20 cellular contexts compared by ENCODE assay signal in the genomic region with DNA sequence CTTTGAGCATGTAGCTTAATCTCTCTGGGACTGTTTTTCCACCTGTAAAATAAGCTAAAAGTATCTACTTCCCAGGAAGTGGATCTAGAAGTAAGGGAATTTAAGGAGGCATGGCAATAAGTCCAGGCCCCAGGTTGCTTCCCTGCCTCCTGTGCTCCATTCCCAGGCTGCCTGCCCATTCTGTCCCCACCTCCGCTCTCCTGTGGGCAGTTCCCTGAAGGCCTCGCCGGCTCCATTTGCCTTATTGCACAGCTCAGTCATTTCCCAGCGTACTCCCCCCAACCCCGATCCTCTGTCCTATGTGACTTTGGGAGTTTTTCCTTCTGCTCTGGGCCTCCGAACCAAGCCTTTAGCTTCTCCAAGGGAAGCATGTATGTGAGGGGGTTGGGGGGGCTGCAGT. TPM values are rescaled to one million over a fixed set of nuclear protein-coding genes. Genes with fewer than 3 reads are reported as not detected.
A peak's percentile ranks its signal among the peaks of the same experiment; 100 is the strongest.
DNase-seq lines count a peak whose midpoint lies in the region; ATAC-seq and TF ChIP-seq lines count a peak whose summit lies in the region.
"Had no signal": no experiment of that assay in that cellular context is flagged by ENCODE, and none has a peak within 500 bp of the region (broad histone marks: within the 10 kb centered on the region; RNA-seq: fewer than 3 reads in every experiment).

No MANE protein-coding gene starts in this region.

- WGBS in upper lobe of left lung, 2 donors: 92 to 96% methylated on average over 6 of the region's 6 CpGs

- TF ChIP-seq POLR2A in upper lobe of left lung (IDR thresholded peaks at IDR 0.05): no peak

- ATAC-seq in Panc1 (no peak), upper lobe of left lung (ENCODE audit: low FRiP score in 2 of 2) (no peak)
- ATAC-seq: esophagus mucosa, left lung, mucosa of descending colon had no signal

- H3K4me3 ChIP-seq in Panc1 (ENCODE audit: low read depth in 2 of 2, low read length in 2 of 2) (no peak overlapping the region), dorsolateral prefrontal cortex (peak overlapping the region in 43 of 59 donors; percentile 2 to 61 (median 42)), osteoblast (ENCODE audit: insufficient read depth, low read length) (no peak overlapping the region), tibial artery (no peak overlapping the region), upper lobe of left lung (no peak overlapping the region)
- H3K4me3 ChIP-seq: left lung, mucosa of descending colon, ovary had no signal

- no peaks in the 10 kb centered on the region for H3K27me3 Mint-ChIP-seq in activated T-cell treated with anti-CD3 and anti-CD28 coated beads, Interleukin-2, amount 50 U/mL, for 24 hours

- H3K27ac ChIP-seq in Panc1 (ENCODE audit: low read length): peak overlapping the region; percentile 51; the same call in 1 of the 2 replicates
- peak overlapping the region in 44 of 59 donors; percentile 6 to 97 (median 88) for H3K27ac ChIP-seq in dorsolateral prefrontal cortex
- no peak overlapping the region for H3K27ac ChIP-seq in osteoblast (ENCODE audit: low read depth, low read length)
- peak overlapping the region; percentile 97 to 99 for H3K27ac ChIP-seq in tibial artery
- H3K27ac ChIP-seq in upper lobe of left lung: no peak overlapping the region
- H3K27ac ChIP-seq: left lung had no signal

- H3K36me3 ChIP-seq in Panc1 (ENCODE audit: control insufficient read depth, insufficient read depth, low read length): peaks cover 5% of the 10 kb centered on the region
- H3K36me3 ChIP-seq in osteoblast (ENCODE audit: insufficient read depth, low read length): peaks cover 8% of the 10 kb centered on the region
- H3K36me3 ChIP-seq in tibial artery: peaks cover 38 to 42% (median 42%) of the 10 kb centered on the region in 3 donors
- H3K36me3 ChIP-seq in upper lobe of left lung: peaks cover 0 to 35% (median 22%) of the 10 kb centered on the region in 4 donors
- H3K36me3 ChIP-seq: ovary had no signal

- peaks cover 20% of the 10 kb centered on the region for H3K79me2 ChIP-seq in osteoblast (ENCODE audit: insufficient read depth, low read length)

- H3K27me3 ChIP-seq in Panc1 (ENCODE audit: control insufficient read depth, insufficient read depth, low read length) (no peaks in the 10 kb centered on the region), dorsolateral prefrontal cortex (no peaks in the 10 kb centered on the region), osteoblast (ENCODE audit: insufficient read depth, low read length) (no peaks in the 10 kb centered on the region), tibial artery (no peaks in the 10 kb centered on the region), upper lobe of left lung (no peaks in the 10 kb centered on the region)
- H3K27me3 ChIP-seq: left lung, ovary had no signal

- no peaks in the 10 kb centered on the region for H3K9me3 Mint-ChIP-seq in activated T-cell treated with anti-CD3 and anti-CD28 coated beads, Interleukin-2, amount 50 U/mL, for 24 hours

- no peak for DNase-seq in Panc1 (ENCODE audit: low read depth, low spot score)
- DNase-seq in dorsolateral prefrontal cortex: peak in 1 of 10 donors; percentile 54
- peak; percentile 13 for DNase-seq in osteoblast (ENCODE audit: insufficient read length, low spot score, missing footprints)
- no peak for DNase-seq in tibial artery
- DNase-seq in upper lobe of left lung: no peak
- DNase-seq in activated T-cell treated with anti-CD3 and anti-CD28 coated beads, Interleukin-2, amount 50 U/mL, for 24 hours: no peak
- DNase-seq in pons (ENCODE audit: low spot score): no peak
- DNase-seq: activated CD4-positive, alpha-beta T cell treated with anti-CD3 and anti-CD28 coated beads for 48 hours; caudate nucleus; effector CD4-positive, alpha-beta T cell; Karpas-422; left lung; mucosa of descending colon; NCI-H1092; NCI-H2029; ovary; stimulated activated CD4-positive, alpha-beta T cell treated with anti-CD3 and anti-CD28 coated beads, Interleukin-4, amount 100 ng/mL, for 24 hours had no signal

- TF ChIP-seq CTCF in Panc1 (IDR thresholded peaks at IDR 0.05) (no peak), dorsolateral prefrontal cortex (IDR thresholded peaks at IDR 0.05 in 54 of 56, conservative IDR thresholded peaks at IDR 0.05 in 2 of 56; ENCODE audit: low read depth in 1 of 56, partially characterized antibody in 56 of 56) (no peak), osteoblast (IDR thresholded peaks at IDR 0.05; ENCODE audit: extremely low read depth, low read depth, low read length) (no peak), tibial artery (IDR thresholded peaks at IDR 0.05) (no peak), upper lobe of left lung (IDR thresholded peaks at IDR 0.05) (no peak)

- no peak overlapping the region for H2AFZ ChIP-seq in osteoblast (ENCODE audit: low read length)

- no peak overlapping the region for H3K4me3 Mint-ChIP-seq in activated T-cell treated with anti-CD3 and anti-CD28 coated beads, Interleukin-2, amount 50 U/mL, for 24 hours

- intact Hi-C loops in Panc1 (cut with micrococcal nuclease; ENCODE audit: unreplicated experiment): no loop called here
- intact Hi-C loops in dorsolateral prefrontal cortex (cut with DNase I): loop anchor here in 1 of 2 donors (10.0 kb wide), 1 partner anchor 453 kb away; a partner anchor contains a TSS
- intact Hi-C loops in tibial artery (cut with DNase I; ENCODE audit: low total_unique reads): no loop called here

- no peaks in the 10 kb centered on the region for H3K9me3 ChIP-seq in Panc1 (ENCODE audit: control insufficient read depth, insufficient read depth, low read depth, low read length)
- no peaks in the 10 kb centered on the region for H3K9me3 ChIP-seq in osteoblast (ENCODE audit: low read depth, low read length)
- no peaks in the 10 kb centered on the region for H3K9me3 ChIP-seq in tibial artery
- H3K9me3 ChIP-seq in upper lobe of left lung: no peaks in the 10 kb centered on the region
- H3K9me3 ChIP-seq: left lung, mucosa of descending colon, ovary had no signal

- peaks cover 87% of the 10 kb centered on the region for H3K36me3 Mint-ChIP-seq in activated T-cell treated with anti-CD3 and anti-CD28 coated beads, Interleukin-2, amount 50 U/mL, for 24 hours (ENCODE audit: low read depth)

- CTCF ChIA-PET in Panc1 (lab: Charles Lee): no interaction called here

- H4K20me1 ChIP-seq in osteoblast (ENCODE audit: insufficient read depth, low read length): no peaks in the 10 kb centered on the region

- H3K4me1 ChIP-seq in Panc1 (ENCODE audit: control insufficient read depth, insufficient read depth, low read length): peaks cover 52% of the 10 kb centered on the region
- peaks cover 18% of the 10 kb centered on the region for H3K4me1 ChIP-seq in osteoblast (ENCODE audit: insufficient read depth, low read length)
- H3K4me1 ChIP-seq in tibial artery: peaks cover 0 to 88% (median 57%) of the 10 kb centered on the region in 4 donors
- H3K4me1 ChIP-seq in upper lobe of left lung: peaks cover 21 to 36% (median 31%) of the 10 kb centered on the region in 4 donors

- H3K27ac Mint-ChIP-seq in activated T-cell treated with anti-CD3 and anti-CD28 coated beads, Interleukin-2, amount 50 U/mL, for 24 hours: no peak overlapping the region

- in situ Hi-C loops in Panc1 (cut with HindIII; ENCODE audit: low pct_unique_long_range_greater_than_20kb, low sequenced_read_pairs): no loop called here

- H3K4me1 Mint-ChIP-seq in activated T-cell treated with anti-CD3 and anti-CD28 coated beads, Interleukin-2, amount 50 U/mL, for 24 hours (ENCODE audit: low read depth): peaks cover 21% of the 10 kb centered on the region

- POLR2A ChIA-PET in Panc1 (lab: Charles Lee): no interaction called here

- BruUV-seq in Panc1 (replicated peaks; lab: Mats Ljungman, UMichigan): no TSS peak

- TF ChIP-seq EP300 in upper lobe of left lung (IDR thresholded peaks at IDR 0.05): no peak

- no peak overlapping the region for H3K4me2 ChIP-seq in osteoblast (ENCODE audit: insufficient read depth, low read length)

RNA-seq across cellular contexts. Expression of a gene that starts 4.6 kb away (rescaled TPM):
- total RNA-seq in Panc1 (2021; ENCODE audit: unreplicated experiment): 263 TPM
- 313 TPM for polyA plus RNA-seq in Panc1 (2012; ENCODE audit: insufficient read length)
- 10 to 100 TPM; 22.4 to 79.8 (median 47.2) TPM for total RNA-seq in dorsolateral prefrontal cortex
- total RNA-seq in osteoblast: 8.0 and 10.0 TPM in 2 replicates
- total RNA-seq in upper lobe of left lung: 10 to 100 TPM; 38.3 to 93.2 (median 45.8) TPM

RNA-seq across cellular contexts. Expression of a gene that starts 11.3 kb away (rescaled TPM):
- total RNA-seq in Panc1 (2021; ENCODE audit: unreplicated experiment) (1.8 TPM), dorsolateral prefrontal cortex (not detected), osteoblast (not detected in 2 replicates), upper lobe of left lung (under 1 TPM in 1 of 6 donors, not detected in 5; 0.46 TPM)
- 1.9 TPM for polyA plus RNA-seq in Panc1 (2012; ENCODE audit: insufficient read length)
- total RNA-seq: HT1080, NCI-H460 had no signal

RNA-seq across cellular contexts. Expression of a gene that starts 18.9 kb away (rescaled TPM):
- 1,253 TPM for total RNA-seq in Panc1 (2021; ENCODE audit: unreplicated experiment)
- 799 TPM for polyA plus RNA-seq in Panc1 (2012; ENCODE audit: insufficient read length)
- total RNA-seq in dorsolateral prefrontal cortex: 1,000 to 10,000 TPM in 53 of 120 experiments, 100 to 1,000 TPM in 67; 482 to 1,543 (median 963) TPM
- total RNA-seq in osteoblast: 676 and 702 TPM in 2 replicates
- total RNA-seq in upper lobe of left lung: 100 to 1,000 TPM; 175 to 656 (median 471) TPM

RNA-seq across cellular contexts. Expression of a gene that starts 29.3 kb away (rescaled TPM):
- total RNA-seq in Panc1 (2021; ENCODE audit: unreplicated experiment) (105 TPM), dorsolateral prefrontal cortex (10 to 100 TPM in 119 of 120 experiments, 1 to 10 TPM in 1; 9.6 to 55.6 (median 23.9) TPM), osteoblast (86.0 and 94.1 TPM in 2 replicates), upper lobe of left lung (10 to 100 TPM; 14.6 to 44.8 (median 29.8) TPM)
- polyA plus RNA-seq in Panc1 (2012; ENCODE audit: insufficient read length): 114 TPM

RNA-seq across cellular contexts. Expression of a gene that starts 37.3 kb away (rescaled TPM):
- total RNA-seq in Panc1 (2021; ENCODE audit: unreplicated experiment) (24.9 TPM), dorsolateral prefrontal cortex (10 to 100 TPM in 13 of 120 experiments, 1 to 10 TPM in 107; 2.9 to 14.4 (median 7.5) TPM), osteoblast (3.2 and 4.7 TPM in 2 replicates), upper lobe of left lung (10 to 100 TPM in 5 of 6 donors, 1 to 10 TPM in 1; 7.8 to 27.0 (median 13.6) TPM)
- 35.8 TPM for polyA plus RNA-seq in Panc1 (2012; ENCODE audit: insufficient read length)

Comparison
In these comparisons a context has a peak if more than half of its experiments do, and no peak if none do; other contexts are left out.
1. H3K27ac ChIP-seq: peak in Panc1 (single experiment), dorsolateral prefrontal cortex (44 of 59) and tibial artery (2 of 2); none in osteoblast (single experiment) and upper lobe of left lung (0 of 4).
2. H3K4me3 ChIP-seq: peak in dorsolateral prefrontal cortex (43 of 59); none in Panc1 (0 of 2), osteoblast (single experiment), tibial artery (0 of 2) and upper lobe of left lung (0 of 4).